ENCODE assay signal across 1 cellular context in the genomic region with DNA sequence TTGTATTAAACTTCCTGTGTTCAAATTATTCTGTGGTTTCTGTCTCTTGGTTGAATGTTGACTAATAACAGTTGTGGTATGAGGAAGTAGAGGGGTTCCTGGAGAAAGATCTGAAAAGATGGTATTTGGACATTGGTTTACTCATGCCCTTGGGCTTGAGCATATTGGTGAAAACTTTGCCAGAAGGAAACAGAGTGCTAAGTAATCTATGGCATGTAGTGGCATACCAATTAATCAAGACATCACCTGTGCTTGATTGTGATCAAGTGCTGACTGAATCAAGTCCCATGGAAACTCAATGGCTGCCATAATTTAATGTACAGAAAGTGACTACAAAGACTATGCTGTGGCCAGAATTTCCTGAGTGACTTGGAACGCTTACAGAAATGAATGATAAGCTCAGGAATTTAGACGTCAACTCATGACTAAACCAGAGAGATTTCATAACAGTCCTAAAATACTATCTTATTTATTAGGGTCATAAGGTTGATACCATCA.
TF ChIP-seq lines count a peak whose summit lies in the region.

No MANE protein-coding gene starts in this region.

TF ChIP-seq in HepG2, 621 proteins besides CTCF, POLR2A, EP300 and RAD21 (continued from another document):
- TF ChIP-seq, protein P1, sequence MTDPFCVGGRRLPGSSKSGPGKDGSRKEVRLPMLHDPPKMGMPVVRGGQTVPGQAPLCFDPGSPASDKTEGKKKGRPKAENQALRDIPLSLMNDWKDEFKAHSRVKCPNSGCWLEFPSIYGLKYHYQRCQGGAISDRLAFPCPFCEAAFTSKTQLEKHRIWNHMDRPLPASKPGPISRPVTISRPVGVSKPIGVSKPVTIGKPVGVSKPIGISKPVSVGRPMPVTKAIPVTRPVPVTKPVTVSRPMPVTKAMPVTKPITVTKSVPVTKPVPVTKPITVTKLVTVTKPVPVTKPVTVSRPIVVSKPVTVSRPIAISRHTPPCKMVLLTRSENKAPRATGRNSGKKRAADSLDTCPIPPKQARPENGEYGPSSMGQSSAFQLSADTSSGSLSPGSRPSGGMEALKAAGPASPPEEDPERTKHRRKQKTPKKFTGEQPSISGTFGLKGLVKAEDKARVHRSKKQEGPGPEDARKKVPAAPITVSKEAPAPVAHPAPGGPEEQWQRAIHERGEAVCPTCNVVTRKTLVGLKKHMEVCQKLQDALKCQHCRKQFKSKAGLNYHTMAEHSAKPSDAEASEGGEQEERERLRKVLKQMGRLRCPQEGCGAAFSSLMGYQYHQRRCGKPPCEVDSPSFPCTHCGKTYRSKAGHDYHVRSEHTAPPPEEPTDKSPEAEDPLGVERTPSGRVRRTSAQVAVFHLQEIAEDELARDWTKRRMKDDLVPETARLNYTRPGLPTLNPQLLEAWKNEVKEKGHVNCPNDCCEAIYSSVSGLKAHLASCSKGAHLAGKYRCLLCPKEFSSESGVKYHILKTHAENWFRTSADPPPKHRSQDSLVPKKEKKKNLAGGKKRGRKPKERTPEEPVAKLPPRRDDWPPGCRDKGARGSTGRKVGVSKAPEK (CRISPR knock-in tag; IDR thresholded peaks at IDR 0.05; ENCODE audit: borderline replicate concordance) = no peak
- TF ChIP-seq, protein P2, sequence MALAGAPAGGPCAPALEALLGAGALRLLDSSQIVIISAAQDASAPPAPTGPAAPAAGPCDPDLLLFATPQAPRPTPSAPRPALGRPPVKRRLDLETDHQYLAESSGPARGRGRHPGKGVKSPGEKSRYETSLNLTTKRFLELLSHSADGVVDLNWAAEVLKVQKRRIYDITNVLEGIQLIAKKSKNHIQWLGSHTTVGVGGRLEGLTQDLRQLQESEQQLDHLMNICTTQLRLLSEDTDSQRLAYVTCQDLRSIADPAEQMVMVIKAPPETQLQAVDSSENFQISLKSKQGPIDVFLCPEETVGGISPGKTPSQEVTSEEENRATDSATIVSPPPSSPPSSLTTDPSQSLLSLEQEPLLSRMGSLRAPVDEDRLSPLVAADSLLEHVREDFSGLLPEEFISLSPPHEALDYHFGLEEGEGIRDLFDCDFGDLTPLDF (CRISPR knock-in tag; IDR thresholded peaks at IDR 0.05) = no peak
- no peak for TF ChIP-seq PITX1 (CRISPR knock-in tag; IDR thresholded peaks at IDR 0.05)
- TF ChIP-seq CBX5 (CRISPR knock-in tag; IDR thresholded peaks at IDR 0.05; ENCODE audit: borderline replicate concordance) = no peak
- TF ChIP-seq SAFB2 (CRISPR knock-in tag; IDR thresholded peaks at IDR 0.05; ENCODE audit: borderline replicate concordance, low read depth) = no peak
- no peak for TF ChIP-seq ARHGAP35 (CRISPR knock-in tag; IDR thresholded peaks at IDR 0.05; ENCODE audit: borderline replicate concordance)
- no peak for TF ChIP-seq ZMAT3 (CRISPR knock-in tag; conservative IDR thresholded peaks at IDR 0.05)
- TF ChIP-seq RORA (CRISPR knock-in tag; IDR thresholded peaks at IDR 0.05) = no peak
- no peak for TF ChIP-seq NCOA2 (CRISPR knock-in tag; IDR thresholded peaks at IDR 0.05)
- TF ChIP-seq DMAP1 (CRISPR knock-in tag; IDR thresholded peaks at IDR 0.05) = no peak
- TF ChIP-seq, protein P3, sequence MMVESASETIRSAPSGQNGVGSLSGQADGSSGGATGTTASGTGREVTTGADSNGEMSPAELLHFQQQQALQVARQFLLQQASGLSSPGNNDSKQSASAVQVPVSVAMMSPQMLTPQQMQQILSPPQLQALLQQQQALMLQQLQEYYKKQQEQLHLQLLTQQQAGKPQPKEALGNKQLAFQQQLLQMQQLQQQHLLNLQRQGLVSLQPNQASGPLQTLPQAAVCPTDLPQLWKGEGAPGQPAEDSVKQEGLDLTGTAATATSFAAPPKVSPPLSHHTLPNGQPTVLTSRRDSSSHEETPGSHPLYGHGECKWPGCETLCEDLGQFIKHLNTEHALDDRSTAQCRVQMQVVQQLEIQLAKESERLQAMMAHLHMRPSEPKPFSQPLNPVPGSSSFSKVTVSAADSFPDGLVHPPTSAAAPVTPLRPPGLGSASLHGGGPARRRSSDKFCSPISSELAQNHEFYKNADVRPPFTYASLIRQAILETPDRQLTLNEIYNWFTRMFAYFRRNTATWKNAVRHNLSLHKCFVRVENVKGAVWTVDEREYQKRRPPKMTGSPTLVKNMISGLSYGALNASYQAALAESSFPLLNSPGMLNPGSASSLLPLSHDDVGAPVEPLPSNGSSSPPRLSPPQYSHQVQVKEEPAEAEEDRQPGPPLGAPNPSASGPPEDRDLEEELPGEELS (CRISPR knock-in tag; IDR thresholded peaks at IDR 0.05) = no peak
TF ChIP-seq in HepG2: peak in this region for 0.
